16 cellular contexts compared by ENCODE assay signal in genomic region chr19:18776736-18777135, GRCh38. TPM values are rescaled to one million over a fixed set of nuclear protein-coding genes. Genes with fewer than 3 reads are reported as not detected.
A peak's percentile ranks its signal among the peaks of the same experiment; 100 is the strongest.
DNase-seq lines count a peak whose midpoint lies in the region; ATAC-seq and TF ChIP-seq lines count a peak whose summit lies in the region.
"Had no signal": no experiment of that assay in that cellular context is flagged by ENCODE, and none has a peak within 500 bp of the region (broad histone marks: within the 10 kb centered on the region; RNA-seq: fewer than 3 reads in every experiment).

No MANE protein-coding gene starts in this region.

- no peak overlapping the region for H3K27ac ChIP-seq in smooth muscle cell (ENCODE audit: low read depth)
- H3K27ac ChIP-seq: 22Rv1, epithelial cell of prostate, SJSA1 had no signal

- no peak overlapping the region for H3K4me3 Mint-ChIP-seq in activated CD4-positive, alpha-beta T cell treated with anti-CD3 and anti-CD28 coated beads for 36 hours
- no peak overlapping the region for H3K4me3 Mint-ChIP-seq in glutamatergic neuron (ENCODE audit: unreplicated experiment)
- H3K4me3 Mint-ChIP-seq: activated CD4-positive, alpha-beta memory T cell treated with anti-CD3 and anti-CD28 coated beads for 36 hours had no signal

- TF ChIP-seq CTCF in fibroblast of mammary gland (conservative IDR thresholded peaks at IDR 0.05; ENCODE audit: control insufficient read depth, insufficient read depth, low read depth, low read length) (no peak), smooth muscle cell (IDR thresholded peaks at IDR 0.05; ENCODE audit: borderline replicate concordance, insufficient read depth, poor library complexity, severe bottlenecking) (no peak), glutamatergic neuron (IDR thresholded peaks at IDR 0.05; ENCODE audit: partially characterized antibody, unreplicated experiment) (no peak)

- WGBS in smooth muscle cell (ENCODE audit: low lambda C conversion rate): 46% methylated on average over 12 of the region's 12 CpGs

- no peaks in the 10 kb centered on the region for H3F3A ChIP-seq in smooth muscle cell (ENCODE audit: low read depth)

- peak overlapping the region; percentile 54 for H3K4me2 ChIP-seq in smooth muscle cell

- no peaks in the 10 kb centered on the region for H3K79me2 ChIP-seq in smooth muscle cell (ENCODE audit: low read depth)

- no peaks in the 10 kb centered on the region for H3K4me1 Mint-ChIP-seq in activated CD4-positive, alpha-beta T cell treated with anti-CD3 and anti-CD28 coated beads for 36 hours
- peaks cover 5% of the 10 kb centered on the region for H3K4me1 Mint-ChIP-seq in glutamatergic neuron (ENCODE audit: low read depth, unreplicated experiment)

- H3K9me3 ChIP-seq in smooth muscle cell (replicated peaks; ENCODE audit: low read depth): no peaks in the 10 kb centered on the region
- H3K9me3 ChIP-seq: SJSA1 had no signal

- H3K27ac Mint-ChIP-seq in activated CD4-positive, alpha-beta T cell treated with anti-CD3 and anti-CD28 coated beads for 36 hours: no peak overlapping the region
- H3K27ac Mint-ChIP-seq in glutamatergic neuron (ENCODE audit: unreplicated experiment): no peak overlapping the region
- H3K27ac Mint-ChIP-seq: activated CD4-positive, alpha-beta memory T cell treated with anti-CD3 and anti-CD28 coated beads for 36 hours had no signal

- no peak overlapping the region for H2AFZ ChIP-seq in smooth muscle cell (ENCODE audit: low read depth)

- ATAC-seq in activated CD4-positive, alpha-beta T cell treated with anti-CD3 and anti-CD28 coated beads for 36 hours: peak; percentile 40

- H3K9me3 Mint-ChIP-seq in activated CD4-positive, alpha-beta T cell treated with anti-CD3 and anti-CD28 coated beads for 36 hours (ENCODE audit: low read depth): no peaks in the 10 kb centered on the region
- peaks cover 7% of the 10 kb centered on the region for H3K9me3 Mint-ChIP-seq in glutamatergic neuron (ENCODE audit: unreplicated experiment)
- H3K9me3 Mint-ChIP-seq: activated CD4-positive, alpha-beta memory T cell treated with anti-CD3 and anti-CD28 coated beads for 36 hours had no signal

- no peaks in the 10 kb centered on the region for H3K36me3 ChIP-seq in smooth muscle cell (ENCODE audit: low read depth)
- H3K36me3 ChIP-seq: SJSA1 had no signal

- peak; percentile 36 for DNase-seq in activated CD4-positive, alpha-beta T cell treated with anti-CD3 and anti-CD28 coated beads for 36 hours
- DNase-seq in activated CD4-positive, alpha-beta T cell treated with anti-CD3 and anti-CD28 coated beads for 1 hour: no peak
- DNase-seq in M059J (ENCODE audit: low read depth) (peak; percentile 67), fibroblast of mammary gland (ENCODE audit: low read depth) (peak; percentile 72), smooth muscle cell (lab: John Stamatoyannopoulos, UW; ENCODE audit: unreplicated experiment) (no peak), SIG-M5 treated with dmso at 0.1 percent for 504 hours (lab: John Stamatoyannopoulos, UW; ENCODE audit: unreplicated experiment) (no peak), glutamatergic neuron (no peak), germinal center (ENCODE audit: low spot score) (no peak)
- DNase-seq: activated CD4-positive, alpha-beta memory T cell treated with anti-CD3 and anti-CD28 coated beads for 36 hours; amygdala; hypothalamus; NCI-H1092; posterior cingulate gyrus had no signal

- no peaks in the 10 kb centered on the region for H3K4me1 ChIP-seq in smooth muscle cell (ENCODE audit: low read depth)

- H3K27me3 ChIP-seq in smooth muscle cell (ENCODE audit: low read depth): no peaks in the 10 kb centered on the region
- H3K27me3 ChIP-seq: SJSA1 had no signal

- POLR2A ChIA-PET in activated CD4-positive, alpha-beta T cell treated with anti-CD3 and anti-CD28 coated beads for 36 hours (lab: Charles Lee): interaction anchor here (0.6 kb wide), 1 partner anchor 452 kb away, joined by 3 read pairs; no protein-coding TSS in a partner anchor

- CTCF ChIA-PET in activated CD4-positive, alpha-beta T cell treated with anti-CD3 and anti-CD28 coated beads for 36 hours (lab: Charles Lee): no interaction called here

- H3K9ac ChIP-seq in smooth muscle cell (ENCODE audit: low read depth): no peak overlapping the region

- H3K4me3 ChIP-seq in fibroblast of mammary gland (ENCODE audit: control insufficient read depth, low read depth, low read length): no peak overlapping the region
- no peak overlapping the region for H3K4me3 ChIP-seq in smooth muscle cell
- H3K4me3 ChIP-seq: SJSA1 had no signal

- H3K36me3 Mint-ChIP-seq in activated CD4-positive, alpha-beta T cell treated with anti-CD3 and anti-CD28 coated beads for 36 hours (ENCODE audit: low read depth): no peaks in the 10 kb centered on the region
- no peaks in the 10 kb centered on the region for H3K36me3 Mint-ChIP-seq in glutamatergic neuron (ENCODE audit: unreplicated experiment)
- H3K36me3 Mint-ChIP-seq: activated CD4-positive, alpha-beta memory T cell treated with anti-CD3 and anti-CD28 coated beads for 36 hours had no signal

- H4K20me1 ChIP-seq in smooth muscle cell (ENCODE audit: low read depth): no peaks in the 10 kb centered on the region

- no peaks in the 10 kb centered on the region for H3K27me3 Mint-ChIP-seq in activated CD4-positive, alpha-beta T cell treated with anti-CD3 and anti-CD28 coated beads for 36 hours
- H3K27me3 Mint-ChIP-seq in glutamatergic neuron (ENCODE audit: unreplicated experiment): peaks cover 5% of the 10 kb centered on the region
- H3K27me3 Mint-ChIP-seq: activated CD4-positive, alpha-beta memory T cell treated with anti-CD3 and anti-CD28 coated beads for 36 hours had no signal

- intact Hi-C loops in activated CD4-positive, alpha-beta T cell treated with anti-CD3 and anti-CD28 coated beads for 36 hours (cut with DNase I, micrococcal nuclease): no loop called here

RNA-seq across cellular contexts. Expression of gene COMP, which starts 14.4 kb away (rescaled TPM):
- total RNA-seq in activated CD4-positive, alpha-beta T cell treated with anti-CD3 and anti-CD28 coated beads for 36 hours: not detected
- not detected in 2 replicates for total RNA-seq in M059J (2014; rRNA removed; shearing (Covaris generic))
- total RNA-seq in smooth muscle cell (196 and 236 TPM in 2 replicates), glutamatergic neuron (ENCODE audit: unreplicated experiment) (not detected)
- 627 and 901 TPM in 2 replicates for polyA plus RNA-seq in smooth muscle cell
- total RNA-seq: activated CD4-positive, alpha-beta memory T cell treated with anti-CD3 and anti-CD28 coated beads for 36 hours; SJSA1 had no signal

RNA-seq across cellular contexts. Expression of gene UPF1, which starts 55.0 kb away (rescaled TPM):
- 10 to 100 TPM; 72.4 to 74.0 TPM for total RNA-seq in activated CD4-positive, alpha-beta T cell treated with anti-CD3 and anti-CD28 coated beads for 36 hours
- total RNA-seq in M059J (2014; rRNA removed; shearing (Covaris generic)): 85.4 and 131 TPM in 2 replicates
- total RNA-seq in smooth muscle cell (16.2 and 37.8 TPM in 2 replicates), glutamatergic neuron (ENCODE audit: unreplicated experiment) (46.3 TPM)
- 25.4 and 30.3 TPM in 2 replicates for polyA plus RNA-seq in smooth muscle cell

Comparison
In these comparisons a context has a peak if more than half of its experiments do, and no peak if none do; other contexts are left out.
1. DNase-seq: peak in activated CD4-positive, alpha-beta T cell treated with anti-CD3 and anti-CD28 coated beads for 36 hours (single experiment), M059J (single experiment) and fibroblast of mammary gland (single experiment); none in activated CD4-positive, alpha-beta T cell treated with anti-CD3 and anti-CD28 coated beads for 1 hour (single experiment), smooth muscle cell (single experiment), SIG-M5 treated with dmso at 0.1 percent for 504 hours (single experiment), glutamatergic neuron (single experiment) and germinal center (single experiment).
2. RNA of gene COMP, which starts 14.4 kb away (total RNA-seq): 196 to 236 TPM in smooth muscle cell; not detected in glutamatergic neuron (single experiment), not detected in activated CD4-positive, alpha-beta T cell treated with anti-CD3 and anti-CD28 coated beads for 36 hours and not detected in M059J; every median in the first group is over 100 times any median in the second.